9 cellular contexts compared by ENCODE assay signal in the genomic region with DNA sequence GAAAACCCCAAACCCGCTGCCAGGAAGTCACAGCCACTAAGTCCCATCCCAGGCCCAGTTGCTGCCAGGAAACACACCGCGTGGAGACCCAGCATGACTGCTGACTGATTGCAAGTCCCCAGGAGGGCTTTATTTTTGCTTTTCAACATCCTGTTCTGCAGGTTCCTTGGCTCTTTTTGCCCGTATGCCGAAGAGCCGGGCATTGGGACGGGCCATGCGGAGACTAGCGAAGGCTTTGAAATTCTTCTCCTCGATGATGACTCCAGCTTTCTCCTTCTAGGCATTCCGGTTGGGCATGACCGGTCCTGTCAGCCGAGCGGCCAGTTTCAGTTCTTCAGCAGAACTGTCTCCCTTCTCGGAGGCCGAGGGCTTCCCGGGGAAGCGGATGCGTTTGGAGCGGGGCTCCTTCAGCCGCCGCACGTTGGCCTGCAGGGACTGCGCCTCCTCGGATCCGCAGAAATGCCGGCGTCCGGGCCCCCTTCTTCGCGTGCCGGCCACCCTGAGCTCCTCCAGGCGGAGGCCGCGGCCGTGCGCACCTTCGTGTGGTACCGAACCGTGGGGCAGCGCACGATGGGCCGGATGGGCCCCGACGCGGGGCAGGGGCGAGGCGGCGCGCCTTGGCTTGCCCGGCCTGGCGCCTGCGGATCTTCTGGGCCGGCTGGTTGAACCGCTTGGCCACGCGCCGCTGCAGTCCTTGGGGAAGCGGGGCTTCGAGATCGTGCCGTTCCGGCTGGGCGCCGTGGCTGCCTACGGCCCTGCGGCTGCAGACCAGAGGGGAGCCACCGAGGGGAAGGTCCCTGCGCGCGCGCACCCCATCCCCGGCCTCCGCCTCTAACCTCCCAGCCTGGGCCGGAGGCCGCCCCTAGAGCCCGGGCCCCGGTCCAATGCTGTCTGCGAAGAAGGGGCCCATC. TPM values are rescaled to one million over a fixed set of nuclear protein-coding genes. Genes with fewer than 3 reads are reported as not detected.
A peak's percentile ranks its signal among the peaks of the same experiment; 100 is the strongest.
DNase-seq lines count a peak whose midpoint lies in the region; ATAC-seq and TF ChIP-seq lines count a peak whose summit lies in the region.
"Had no signal": no experiment of that assay in that cellular context is flagged by ENCODE, and none has a peak within 500 bp of the region (broad histone marks: within the 10 kb centered on the region; RNA-seq: fewer than 3 reads in every experiment).

No MANE protein-coding gene starts in this region.

- no peaks in the 10 kb centered on the region for H3K36me3 ChIP-seq in HUES6 (ENCODE audit: control insufficient read depth, insufficient read depth, low read length)

- no peaks in the 10 kb centered on the region for H3K36me3 Mint-ChIP-seq in natural killer cell treated with Interleukin-12 subunit alpha and Interleukin-12 subunit beta and Interleukin-15 and Interleukin-18, amount 100 ng/mL, for 72 hours

- peak; percentile 58 to 75 for ATAC-seq in natural killer cell treated with Interleukin-12 subunit alpha and Interleukin-12 subunit beta and Interleukin-15 and Interleukin-18, amount 100 ng/mL, for 72 hours
- ATAC-seq in HG02973 (IDR thresholded peaks at IDR 0.05; ENCODE audit: unreplicated experiment) (no peak), GM19463 (IDR thresholded peaks at IDR 0.05; ENCODE audit: unreplicated experiment) (no peak), HG02610 (IDR thresholded peaks at IDR 0.05; ENCODE audit: unreplicated experiment) (no peak)

- peak overlapping the region; percentile 34 for H3K4me3 Mint-ChIP-seq in natural killer cell treated with Interleukin-12 subunit alpha and Interleukin-12 subunit beta and Interleukin-15 and Interleukin-18, amount 100 ng/mL, for 72 hours

- H3K4me1 Mint-ChIP-seq in natural killer cell treated with Interleukin-12 subunit alpha and Interleukin-12 subunit beta and Interleukin-15 and Interleukin-18, amount 100 ng/mL, for 72 hours (ENCODE audit: low read depth in 2 of 2), result peaks cover 0 to 7% of the 10 kb centered on the region in 2 donors

- peak overlapping the region; percentile 47 for H3K9ac ChIP-seq in HUES6 (ENCODE audit: low read length)

- H3K9me3 ChIP-seq in HUES6 (ENCODE audit: control insufficient read depth, insufficient read depth, low read depth, low read length), result no peaks in the 10 kb centered on the region

- no peak overlapping the region for H3K27ac Mint-ChIP-seq in natural killer cell treated with Interleukin-12 subunit alpha and Interleukin-12 subunit beta and Interleukin-15 and Interleukin-18, amount 100 ng/mL, for 72 hours

- no peak for TF ChIP-seq CTCF in epithelial cell of proximal tubule (conservative IDR thresholded peaks at IDR 0.05; ENCODE audit: low read depth, low read length)

- peaks cover 8% of the 10 kb centered on the region for H3K4me1 ChIP-seq in HUES6 (ENCODE audit: control insufficient read depth, insufficient read depth, low read length)

- H3K27me3 Mint-ChIP-seq in natural killer cell treated with Interleukin-12 subunit alpha and Interleukin-12 subunit beta and Interleukin-15 and Interleukin-18, amount 100 ng/mL, for 72 hours, result peaks cover 13 to 19% of the 10 kb centered on the region in 2 donors

- H3K9me3 Mint-ChIP-seq in natural killer cell treated with Interleukin-12 subunit alpha and Interleukin-12 subunit beta and Interleukin-15 and Interleukin-18, amount 100 ng/mL, for 72 hours, result no peaks in the 10 kb centered on the region

- peak overlapping the region; percentile 18; the same call in 1 of the 2 replicates for H3K27ac ChIP-seq in HUES6 (ENCODE audit: low read depth, low read length)

- DNase-seq in AG08396 (ENCODE audit: low spot score) (peak; percentile 31), epithelial cell of proximal tubule (ENCODE audit: low read depth) (no peak), NOMO-1 treated with DMSO at 0.1 percent for 48 hours (lab: John Stamatoyannopoulos, UW; ENCODE audit: unreplicated experiment) (no peak)
- DNase-seq in natural killer cell treated with Interleukin-12 subunit alpha and Interleukin-12 subunit beta and Interleukin-15 and Interleukin-18, amount 100 ng/mL, for 72 hours (ENCODE audit: low spot score), result no peak
- DNase-seq: NCI-H1694 had no signal

- H3K4me3 ChIP-seq in HUES6 (ENCODE audit: low read depth, low read length) (peak overlapping the region; percentile 47; the same call in 1 of the 2 replicates), epithelial cell of proximal tubule (ENCODE audit: low read depth, low read length) (peak overlapping the region; percentile 38)

- no peaks in the 10 kb centered on the region for H3K27me3 ChIP-seq in HUES6 (ENCODE audit: control insufficient read depth, insufficient read depth, low read length)

RNA-seq across cellular contexts. Expression of a gene that starts 15.2 kb away (rescaled TPM):
- total RNA-seq in epithelial cell of proximal tubule, result not detected in 2 replicates
- total RNA-seq in natural killer cell treated with Interleukin-12 subunit alpha and Interleukin-12 subunit beta and Interleukin-15 and Interleukin-18, amount 100 ng/mL, for 72 hours, result not detected

RNA-seq across cellular contexts. Expression of a gene that starts 19.7 kb away (rescaled TPM):
- not detected in 2 replicates for total RNA-seq in epithelial cell of proximal tubule
- not detected for total RNA-seq in natural killer cell treated with Interleukin-12 subunit alpha and Interleukin-12 subunit beta and Interleukin-15 and Interleukin-18, amount 100 ng/mL, for 72 hours

RNA-seq across cellular contexts. Expression of a gene that starts 41.5 kb away (rescaled TPM):
- total RNA-seq in epithelial cell of proximal tubule, result not detected in 2 replicates
- not detected for total RNA-seq in natural killer cell treated with Interleukin-12 subunit alpha and Interleukin-12 subunit beta and Interleukin-15 and Interleukin-18, amount 100 ng/mL, for 72 hours

RNA-seq across cellular contexts. Expression of a gene that starts 55.3 kb away (rescaled TPM):
- not detected in 2 replicates for total RNA-seq in epithelial cell of proximal tubule
- total RNA-seq in natural killer cell treated with Interleukin-12 subunit alpha and Interleukin-12 subunit beta and Interleukin-15 and Interleukin-18, amount 100 ng/mL, for 72 hours, result 1 to 10 TPM; 1.8 to 4.2 TPM

Comparison
In these comparisons a context has a peak if more than half of its experiments do, and no peak if none do; other contexts are left out.
1. ATAC-seq: peak in natural killer cell treated with Interleukin-12 subunit alpha and Interleukin-12 subunit beta and Interleukin-15 and Interleukin-18, amount 100 ng/mL, for 72 hours (2 of 2); none in HG02973 (single experiment), GM19463 (single experiment) and HG02610 (single experiment).